ENCODE assay signal across 26 cellular contexts in genomic region chr14:34329281-34329680, GRCh38.
"Had no signal": no experiment of that assay in that cellular context is flagged by ENCODE, and none has a peak within 500 bp of the region (broad histone marks: within the 10 kb centered on the region; RNA-seq: fewer than 3 reads in every experiment).

No MANE protein-coding gene starts in this region.

- H3K9ac ChIP-seq: neural progenitor cell, parathyroid adenoma had no signal

- H3K9me3 ChIP-seq: ovary, psoas muscle, right lobe of liver, sigmoid colon, stomach, suprapubic skin, testis, tibial artery, transverse colon, upper lobe of right lung, uterus had no signal

- ATAC-seq: natural killer cell; psoas muscle; right cardiac atrium; right lobe of liver; stimulated activated effector memory CD8-positive, alpha-beta T cell treated with anti-CD3 and anti-CD28 coated beads, Interleukin-12 subunit alpha, Interleukin-12 subunit beta, amount 100 ng/mL, for 72 hours; stimulated activated naive B cell treated with anti-CD40 and anti-IgM and Interleukin-4, amounts not matched to agents 10 μg/mL and 1 μg/mL and 100 μg/mL, for 72 hours; upper lobe of right lung had no signal

- DNase-seq: natural killer cell; occipital lobe; ovary; posterior cingulate gyrus; psoas muscle; right cardiac atrium; right lobe of liver; sigmoid colon; small intestine; stimulated activated CD4-positive, alpha-beta T cell treated with anti-CD3 and anti-CD28 coated beads, Interleukin-15, amount 100 ng/mL, for 24 hours; stimulated activated CD4-positive, alpha-beta T cell treated with anti-CD3 and anti-CD28 coated beads, Interleukin-2, amount 100 ng/mL, for 24 hours; stimulated activated CD4-positive, alpha-beta T cell treated with anti-CD3 and anti-CD28 coated beads, Interleukin-2, amount 100 ng/mL, for 48 hours; stimulated activated CD4-positive, alpha-beta T cell treated with anti-CD3 and anti-CD28 coated beads, Interleukin-4, amount 100 ng/mL, for 24 hours; stimulated activated naive B cell treated with anti-CD40 and anti-IgM and Interleukin-4, amounts not matched to agents 10 μg/mL and 1 μg/mL and 100 μg/mL, for 72 hours; stimulated activated naive CD4-positive, alpha-beta T cell treated with Interleukin-2 at 50 U/mL for 16 hours; stomach; substantia nigra; testis; tibial artery; transverse colon; upper lobe of right lung; uterus had no signal

- H3K4me3 ChIP-seq: neural progenitor cell, ovary, psoas muscle, right lobe of liver, sigmoid colon, stomach, suprapubic skin, testis, tibial artery, transverse colon, upper lobe of right lung, uterus had no signal

- H3K4me1 ChIP-seq: neural progenitor cell, parathyroid adenoma, psoas muscle, testis, upper lobe of right lung, uterus had no signal

- H2AFZ ChIP-seq: neural progenitor cell, parathyroid adenoma had no signal

- H3K79me2 ChIP-seq: parathyroid adenoma had no signal

- H3K4me2 ChIP-seq: neural progenitor cell had no signal

- H3K27me3 ChIP-seq: neural progenitor cell, ovary, right lobe of liver, sigmoid colon, stomach, suprapubic skin, testis, tibial artery, transverse colon, upper lobe of right lung, uterus had no signal

- H3K36me3 ChIP-seq: neural progenitor cell, ovary, right lobe of liver, sigmoid colon, stomach, suprapubic skin, tibial artery, transverse colon, upper lobe of right lung, uterus had no signal

- FAIRE-seq: small intestine had no signal

- H3K27ac ChIP-seq: neural progenitor cell, ovary, parathyroid adenoma, psoas muscle, right lobe of liver, stomach, suprapubic skin, testis, tibial artery, transverse colon, upper lobe of right lung, uterus had no signal
